21 cellular contexts compared by ENCODE assay signal in genomic region chr16:69830146-69830533, GRCh38.
DNase-seq lines count a peak whose midpoint lies in the region; ATAC-seq, FAIRE-seq and TF ChIP-seq lines count a peak whose summit lies in the region.
"Had no signal": no experiment of that assay in that cellular context is flagged by ENCODE, and none has a peak within 500 bp of the region (broad histone marks: within the 10 kb centered on the region; RNA-seq: fewer than 3 reads in every experiment).

No MANE protein-coding gene starts in this region.

- H3K4me1 Mint-ChIP-seq in WTC11, result peaks cover 12% of the 10 kb centered on the region
- H3K4me1 Mint-ChIP-seq in activated CD4-positive, alpha-beta T cell treated with anti-CD3 and anti-CD28 coated beads, Interleukin-2, amount 10 ng/mL, durations not matched to agents 7 days and 5 days, result peaks cover 5% of the 10 kb centered on the region
- H3K4me1 Mint-ChIP-seq: memory B cell had no signal

- no peak overlapping the region for H3K4me3 ChIP-seq in coronary artery
- H3K4me3 ChIP-seq in muscle layer of duodenum (ENCODE audit: low read depth in 1 of 2, low read length in 2 of 2), result no peak overlapping the region
- H3K4me3 ChIP-seq: BLaER1 treated with 17β-estradiol and CSF1 and Interleukin-3, amounts not matched to agents 10 nM and 100 nM had no signal

- TF ChIP-seq POLR2A in GM12892 (IDR thresholded peaks at IDR 0.05; ENCODE audit: low read depth, low read length), result no peak

- TF ChIP-seq CTCF in WTC11 (IDR thresholded peaks at IDR 0.05) (no peak), coronary artery (IDR thresholded peaks at IDR 0.05) (no peak)

- H3K9me3 ChIP-seq in muscle layer of duodenum (ENCODE audit: control insufficient read depth in 1 of 2, low read length in 2 of 2), result no peaks in the 10 kb centered on the region
- H3K9me3 ChIP-seq: BLaER1 treated with 17β-estradiol and CSF1 and Interleukin-3, amounts not matched to agents 10 nM and 100 nM had no signal

- peak overlapping the region; percentile 34 to 71 for H3K27ac ChIP-seq in coronary artery
- peak overlapping the region; percentile 3 for H3K27ac ChIP-seq in muscle layer of duodenum (ENCODE audit: low read length)
- H3K27ac ChIP-seq in substantia nigra (ENCODE audit: low read depth, low read length, poor library complexity, severe bottlenecking), result peak overlapping the region; percentile 54
- H3K27ac ChIP-seq: BLaER1 treated with 17β-estradiol and CSF1 and Interleukin-3, amounts not matched to agents 10 nM and 100 nM had no signal

- no peak for ATAC-seq in WTC11

- H3K36me3 ChIP-seq in muscle layer of duodenum (ENCODE audit: control insufficient read depth in 1 of 2, insufficient read depth in 2 of 2, low read length in 2 of 2), result no peaks in the 10 kb centered on the region

- CTCF ChIA-PET in WTC11 (lab: Charles Lee), result no interaction called here
- CTCF ChIA-PET in activated CD4-positive, alpha-beta T cell treated with anti-CD3 and anti-CD28 coated beads, Interleukin-2, amount 10 ng/mL, durations not matched to agents 7 days and 5 days (lab: Charles Lee), result no interaction called here

- no peak for DNase-seq in WTC11 (ENCODE audit: low spot score)
- no peak for DNase-seq in coronary artery (ENCODE audit: low spot score)
- no peak for DNase-seq in substantia nigra (lab: John Stamatoyannopoulos, UW)
- DNase-seq in activated CD4-positive, alpha-beta T cell treated with anti-CD3 and anti-CD28 coated beads, Interleukin-2, amount 10 ng/mL, durations not matched to agents 7 days and 5 days, result no peak
- no peak for DNase-seq in stimulated activated CD4-positive, alpha-beta T cell treated with anti-CD3 and anti-CD28 coated beads, Interleukin-4, amount 100 ng/mL, for 4 hours
- DNase-seq in stimulated activated naive CD4-positive, alpha-beta T cell (lab: John Stamatoyannopoulos, UW), result no peak
- no peak for DNase-seq in GM12892 (ENCODE audit: insufficient read length)
- DNase-seq: activated CD4-positive, CD25-positive, alpha-beta regulatory T cell; activated naive CD4-positive, alpha-beta T cell treated with anti-CD3 and anti-CD28 coated beads for 36 hours; HFFc6; NCI-H1048; NCI-H2107; NCI-H774; T-helper 1 cell had no signal

- no peaks in the 10 kb centered on the region for H3K27me3 ChIP-seq in muscle layer of duodenum (ENCODE audit: low read depth, low read length)
- H3K27me3 ChIP-seq: BLaER1 treated with 17β-estradiol and CSF1 and Interleukin-3, amounts not matched to agents 10 nM and 100 nM had no signal

- no peaks in the 10 kb centered on the region for H3K9me3 Mint-ChIP-seq in WTC11
- no peaks in the 10 kb centered on the region for H3K9me3 Mint-ChIP-seq in activated CD4-positive, alpha-beta T cell treated with anti-CD3 and anti-CD28 coated beads, Interleukin-2, amount 10 ng/mL, durations not matched to agents 7 days and 5 days
- H3K9me3 Mint-ChIP-seq: activated naive CD4-positive, alpha-beta T cell treated with anti-CD3 and anti-CD28 coated beads for 36 hours; HFFc6; memory B cell; stimulated activated naive CD8-positive, alpha-beta T cell treated with anti-CD3 and anti-CD28 coated beads, Interleukin-15, Interleukin-2, amounts not matched to agents 100 ng/mL and 50 ng/mL, for 24 hours had no signal

- POLR2A ChIA-PET in WTC11 (lab: Charles Lee), result interaction anchor here (0.6 kb wide), 1 partner anchor 36 kb away, joined by 3 read pairs; no protein-coding TSS in a partner anchor
- POLR2A ChIA-PET in activated CD4-positive, alpha-beta T cell treated with anti-CD3 and anti-CD28 coated beads, Interleukin-2, amount 10 ng/mL, durations not matched to agents 7 days and 5 days (lab: Charles Lee), result no interaction called here

- no peaks in the 10 kb centered on the region for H3K27me3 Mint-ChIP-seq in WTC11 (ENCODE audit: low read depth)
- H3K27me3 Mint-ChIP-seq in activated CD4-positive, alpha-beta T cell treated with anti-CD3 and anti-CD28 coated beads, Interleukin-2, amount 10 ng/mL, durations not matched to agents 7 days and 5 days, result no peaks in the 10 kb centered on the region
- H3K27me3 Mint-ChIP-seq: memory B cell; stimulated activated naive CD8-positive, alpha-beta T cell treated with anti-CD3 and anti-CD28 coated beads, Interleukin-15, Interleukin-2, amounts not matched to agents 100 ng/mL and 50 ng/mL, for 24 hours had no signal

- H3K4me3 Mint-ChIP-seq in WTC11, result no peak overlapping the region
- no peak overlapping the region for H3K4me3 Mint-ChIP-seq in activated CD4-positive, alpha-beta T cell treated with anti-CD3 and anti-CD28 coated beads, Interleukin-2, amount 10 ng/mL, durations not matched to agents 7 days and 5 days
- H3K4me3 Mint-ChIP-seq: activated naive CD4-positive, alpha-beta T cell treated with anti-CD3 and anti-CD28 coated beads for 36 hours; HFFc6; memory B cell; stimulated activated naive CD8-positive, alpha-beta T cell treated with anti-CD3 and anti-CD28 coated beads, Interleukin-15, Interleukin-2, amounts not matched to agents 100 ng/mL and 50 ng/mL, for 24 hours had no signal

- no peak for FAIRE-seq in GM12892 (lab: Jason Lieb, UNC)
- FAIRE-seq: endometrium, RCC 7860, small intestine had no signal

- no peaks in the 10 kb centered on the region for H3K36me3 Mint-ChIP-seq in WTC11
- no peaks in the 10 kb centered on the region for H3K36me3 Mint-ChIP-seq in activated CD4-positive, alpha-beta T cell treated with anti-CD3 and anti-CD28 coated beads, Interleukin-2, amount 10 ng/mL, durations not matched to agents 7 days and 5 days (ENCODE audit: low read depth)

- H3K27ac Mint-ChIP-seq in WTC11, result peak overlapping the region; percentile 85
- H3K27ac Mint-ChIP-seq in activated CD4-positive, alpha-beta T cell treated with anti-CD3 and anti-CD28 coated beads, Interleukin-2, amount 10 ng/mL, durations not matched to agents 7 days and 5 days, result no peak overlapping the region
- H3K27ac Mint-ChIP-seq: activated naive CD4-positive, alpha-beta T cell treated with anti-CD3 and anti-CD28 coated beads for 36 hours; HFFc6; memory B cell; stimulated activated naive CD8-positive, alpha-beta T cell treated with anti-CD3 and anti-CD28 coated beads, Interleukin-15, Interleukin-2, amounts not matched to agents 100 ng/mL and 50 ng/mL, for 24 hours had no signal

- H3K4me1 ChIP-seq in muscle layer of duodenum (ENCODE audit: control insufficient read depth in 1 of 2, insufficient read depth in 2 of 2, low read length in 2 of 2), result peaks cover 3 to 22% of the 10 kb centered on the region in 2 donors

TF ChIP-seq in WTC11, 78 proteins besides CTCF, POLR2A, EP300 and RAD21 (continues in another document):
- TF ChIP-seq TEAD4 (CRISPR knock-in tag; IDR thresholded peaks at IDR 0.05), result no peak
- TF ChIP-seq TP53 (CRISPR knock-in tag; IDR thresholded peaks at IDR 0.05), result no peak
- no peak for TF ChIP-seq ZNF532 (CRISPR knock-in tag; IDR thresholded peaks at IDR 0.05; ENCODE audit: borderline replicate concordance)

Comparison
In these comparisons a context has a peak if more than half of its experiments do, and no peak if none do; other contexts are left out.
1. H3K27ac ChIP-seq: peak in every context shown above with its lines; median percentile 54 in substantia nigra; 52 in coronary artery; 3 in muscle layer of duodenum.